ENCODE assay signal across 8 cellular contexts in the genomic region with DNA sequence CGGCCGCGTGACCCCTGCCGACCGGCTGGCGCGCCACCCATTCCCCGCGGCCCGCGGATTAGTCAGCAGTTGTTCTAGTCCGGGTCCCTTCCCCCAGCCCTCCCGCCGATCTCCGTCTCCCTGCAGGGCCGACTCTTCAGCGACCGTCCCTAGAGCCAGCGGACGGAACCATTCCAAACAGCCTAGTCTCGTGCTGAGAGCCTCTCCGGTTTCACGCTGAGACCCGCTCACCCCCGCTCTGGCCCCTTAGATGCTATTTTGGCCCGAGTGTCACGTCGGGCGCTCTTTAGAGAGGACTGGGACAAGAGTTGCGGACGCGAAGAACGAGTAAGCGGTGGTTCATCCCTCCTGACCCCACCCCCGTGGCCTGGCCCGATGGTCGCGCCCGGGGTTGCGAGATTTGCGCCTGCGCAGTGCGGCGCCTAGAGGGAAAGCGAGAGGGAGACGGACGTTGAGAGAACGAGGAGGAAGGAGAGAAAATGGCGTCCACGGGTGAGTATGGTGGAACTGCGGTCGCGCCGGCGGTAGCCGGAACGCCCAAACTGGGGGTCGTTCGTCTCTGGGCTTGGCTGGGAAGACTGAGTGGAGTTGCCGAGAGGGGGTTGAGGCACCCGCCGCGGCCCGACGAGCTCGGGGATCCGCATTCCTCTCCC. TPM values are rescaled to one million over a fixed set of nuclear protein-coding genes. Genes with fewer than 3 reads are reported as not detected.
DNase-seq lines count a peak whose midpoint lies in the region; ATAC-seq, FAIRE-seq and TF ChIP-seq lines count a peak whose summit lies in the region.

A gene with protein sequence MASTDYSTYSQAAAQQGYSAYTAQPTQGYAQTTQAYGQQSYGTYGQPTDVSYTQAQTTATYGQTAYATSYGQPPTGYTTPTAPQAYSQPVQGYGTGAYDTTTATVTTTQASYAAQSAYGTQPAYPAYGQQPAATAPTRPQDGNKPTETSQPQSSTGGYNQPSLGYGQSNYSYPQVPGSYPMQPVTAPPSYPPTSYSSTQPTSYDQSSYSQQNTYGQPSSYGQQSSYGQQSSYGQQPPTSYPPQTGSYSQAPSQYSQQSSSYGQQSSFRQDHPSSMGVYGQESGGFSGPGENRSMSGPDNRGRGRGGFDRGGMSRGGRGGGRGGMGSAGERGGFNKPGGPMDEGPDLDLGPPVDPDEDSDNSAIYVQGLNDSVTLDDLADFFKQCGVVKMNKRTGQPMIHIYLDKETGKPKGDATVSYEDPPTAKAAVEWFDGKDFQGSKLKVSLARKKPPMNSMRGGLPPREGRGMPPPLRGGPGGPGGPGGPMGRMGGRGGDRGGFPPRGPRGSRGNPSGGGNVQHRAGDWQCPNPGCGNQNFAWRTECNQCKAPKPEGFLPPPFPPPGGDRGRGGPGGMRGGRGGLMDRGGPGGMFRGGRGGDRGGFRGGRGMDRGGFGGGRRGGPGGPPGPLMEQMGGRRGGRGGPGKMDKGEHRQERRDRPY (plus strand): TSS at position 411 of the 653 bp plus-strand sequence. CDS start 69 bp downstream, at position 480.
A gene (minus strand): TSS at position 124 of the 653 bp plus-strand sequence. CDS start 2,355 bp downstream, outside the sequence.

- H4K91ac ChIP-seq in H1 (replicated peaks; ENCODE audit: insufficient read length, low read length) (peak within 1 kb of the TSS; percentile 99), mesenchymal stem cell (ENCODE audit: low read length) (peak within 1 kb of the TSS; percentile 99)

- H3K14ac ChIP-seq in H1 (ENCODE audit: insufficient read length) (no peak within 1 kb of the TSS), mesenchymal stem cell (ENCODE audit: low read length in 2 of 2) (peak within 1 kb of the TSS in 1 of 2 experiments; percentile 89)

- peaks cover 43 to 67% of the 10 kb centered on the region in 2 experiments for H3K79me2 ChIP-seq in H1 (ENCODE audit: control insufficient read depth in 1 of 2, insufficient read depth in 2 of 2, low read length in 2 of 2)

- H3K9me3 ChIP-seq in H1 (ENCODE audit: insufficient read depth in 2 of 2, low read depth in 1 of 2, low read length in 1 of 2) = no peaks in the 10 kb centered on the region
- no peaks in the 10 kb centered on the region for H3K9me3 ChIP-seq in mesenchymal stem cell (ENCODE audit: control insufficient read depth, low read length)

- H3K23ac ChIP-seq in H1 (ENCODE audit: insufficient read length) (no peak within 1 kb of the TSS), mesenchymal stem cell (ENCODE audit: low read length in 2 of 2) (peak within 1 kb of the TSS; percentile 30 to 86)

- peak within 1 kb of the TSS; percentile 99 for H3K56ac ChIP-seq in H1 (replicated peaks; ENCODE audit: insufficient read length, low read depth, low read length)

- peak within 1 kb of the TSS; percentile 99 for H4K5ac ChIP-seq in H1 (ENCODE audit: insufficient read length, low read depth, low read length)

- H2BK5ac ChIP-seq in H1 (ENCODE audit: low read depth, low read length) = peak within 1 kb of the TSS; percentile 100
- H2BK5ac ChIP-seq in mesenchymal stem cell (ENCODE audit: low read depth, low read length, poor library complexity, severe bottlenecking) = peak within 1 kb of the TSS; percentile 100

- POLR2A ChIA-PET in H1 (lab: Charles Lee; ENCODE audit: partially characterized antibody) = interaction anchor here (0.6 to 21.4 kb wide), 23 partner anchors 10 to 500 kb away, joined by 3 to 436 read pairs (median 5); a partner anchor contains a TSS

- peak; percentile 76 for ATAC-seq in GM21381 (IDR thresholded peaks at IDR 0.05; ENCODE audit: unreplicated experiment)

- H2BK15ac ChIP-seq in H1 (ENCODE audit: low read length) (peak within 1 kb of the TSS; percentile 95), mesenchymal stem cell (ENCODE audit: low read depth, poor library complexity, severe bottlenecking) (peak within 1 kb of the TSS; percentile 100)

- peak within 1 kb of the TSS; percentile 94 for H2BK120ac ChIP-seq in H1 (replicated peaks; ENCODE audit: low read depth, low read length)
- peak within 1 kb of the TSS; percentile 98 for H2BK120ac ChIP-seq in mesenchymal stem cell (ENCODE audit: low read depth, low read length)

- TF ChIP-seq CTCF in H1 (IDR thresholded peaks at IDR 0.05; ENCODE audit: control extremely low read depth in 1 of 3, insufficient read depth in 1 of 3, low read depth in 1 of 3, low read length in 3 of 3) = no peak

- H3K4ac ChIP-seq in H1 (replicated peaks; ENCODE audit: insufficient read length, low read depth, low read length) = peak within 1 kb of the TSS; percentile 92
- H3K4ac ChIP-seq in mesenchymal stem cell (ENCODE audit: low read depth in 1 of 2, low read length in 2 of 2) = peak within 1 kb of the TSS; percentile 96 to 98

- 1% methylated on average over 55 of the region's 67 CpGs; no CpG with 5 or more reads in 1 of the 2 experiments for WGBS in H1 (ENCODE audit: extremely low coverage in 1 of 2, insufficient coverage in 1 of 2, insufficient read length in 1 of 2, insufficient replicate concordance in 2 of 2, low coverage in 1 of 2, low lambda C conversion rate in 2 of 2, missing lambda C conversion rate in 1 of 2), 2 experiments
- WGBS in mesenchymal stem cell = 0% methylated on average over 43 of the region's 67 CpGs

- DNase-seq in COLO829 (ENCODE audit: low spot score) = peak; percentile 99
- peak in 75 of 76 experiments; percentile 37 to 100 (median 93) for DNase-seq in HUDEP-2 (lab: John Stamatoyannopoulos, UW; ENCODE audit: unreplicated experiment in 76 of 76)
- peak; percentile 93 for DNase-seq in NOMO-1 treated with dmso at 0.1 percent for 144 hours (lab: John Stamatoyannopoulos, UW; ENCODE audit: unreplicated experiment)
- peak; percentile 91 to 99 (median 97) for DNase-seq in activated CD8-positive, alpha-beta memory T cell treated with anti-CD3 and anti-CD28 coated beads for 48 hours (ENCODE audit: low read depth in 2 of 3, low spot score in 2 of 3)
- peak; percentile 69 to 100 for DNase-seq in H1 (ENCODE audit: low read depth in 1 of 2, low spot score in 2 of 2)
- peak; percentile 99 for DNase-seq in mesenchymal stem cell
- peak; percentile 86 for DNase-seq in stimulated activated CD8-positive, alpha-beta memory T cell treated with anti-CD3 and anti-CD28 coated beads, Interleukin-12 subunit alpha, Interleukin-12 subunit beta, amount 100 ng/mL, for 24 hours (ENCODE audit: extremely low read depth)

- H3K23me2 ChIP-seq in H1 (ENCODE audit: low read depth, low read length) = peaks cover 18% of the 10 kb centered on the region

- H2AFZ ChIP-seq in H1 (ENCODE audit: low read length) (peak within 1 kb of the TSS; percentile 99; the same call in 1 of the 2 replicates), mesenchymal stem cell (ENCODE audit: low read depth, low read length) (peak within 1 kb of the TSS; percentile 68)

- H3K18ac ChIP-seq in H1 (ENCODE audit: extremely low read depth, low read length) (peak within 1 kb of the TSS; percentile 100), mesenchymal stem cell (ENCODE audit: low read depth in 1 of 2, low read length in 2 of 2) (peak within 1 kb of the TSS; percentile 99)

- H3K4me3 ChIP-seq in H1 (ENCODE audit: extremely low read depth in 1 of 4, insufficient read depth in 2 of 4, low read depth in 3 of 4, low read length in 4 of 4) = peak within 1 kb of the TSS; percentile 80 to 96 (median 95)
- peak within 1 kb of the TSS; percentile 75 to 95 for H3K4me3 ChIP-seq in mesenchymal stem cell (ENCODE audit: insufficient read depth in 1 of 2, low read depth in 1 of 2, low read length in 2 of 2)

- peak within 1 kb of the TSS; percentile 41; the same call in 1 of the 2 replicates for H2AK5ac ChIP-seq in H1 (ENCODE audit: low read depth, low read length)
- H2AK5ac ChIP-seq in mesenchymal stem cell (ENCODE audit: low read length, severe bottlenecking) = peak within 1 kb of the TSS; percentile 91

- FAIRE-seq in H1 (lab: Jason Lieb, UNC) = no peak

- peak within 1 kb of the TSS; percentile 43; the same call in 1 of the 2 replicates for H2BK20ac ChIP-seq in H1 (ENCODE audit: low read length)

- no peaks in the 10 kb centered on the region for H3K27me3 ChIP-seq in H1 (replicated peaks in 1 of 4; ENCODE audit: control insufficient read depth in 3 of 4, extremely low read depth in 1 of 4, insufficient read depth in 3 of 4, low read length in 3 of 4)
- H3K27me3 ChIP-seq in mesenchymal stem cell (ENCODE audit: control insufficient read depth in 1 of 2, insufficient read depth in 1 of 2, low read length in 2 of 2) = no peaks in the 10 kb centered on the region

- H3K79me1 ChIP-seq in H1 (ENCODE audit: low read depth, low read length) = peaks cover 8% of the 10 kb centered on the region
- peaks cover 18% of the 10 kb centered on the region for H3K79me1 ChIP-seq in mesenchymal stem cell (replicated peaks; ENCODE audit: low read length, poor library complexity, severe bottlenecking)

- peak; percentile 87 to 91 for TF ChIP-seq POLR2A in H1 (IDR thresholded peaks at IDR 0.05; ENCODE audit: control extremely low read depth in 1 of 2, low read depth in 2 of 2, low read length in 2 of 2)

- H3K4me1 ChIP-seq in H1 (replicated peaks in 1 of 4; ENCODE audit: control insufficient read depth in 3 of 4, insufficient read depth in 4 of 4, low read length in 3 of 4) (peaks cover 6 to 19% (median 11%) of the 10 kb centered on the region in 4 experiments; a peak in 6 of 7 replicates), mesenchymal stem cell (ENCODE audit: control insufficient read depth, insufficient read depth, low read depth, low read length) (peaks cover 13% of the 10 kb centered on the region)

- H3K9ac ChIP-seq in H1 (replicated peaks in 1 of 4; ENCODE audit: extremely low read depth in 1 of 4, low read depth in 3 of 4, low read length in 3 of 4) (peak within 1 kb of the TSS; percentile 94 to 100 (median 100)), mesenchymal stem cell (ENCODE audit: low read length) (peak within 1 kb of the TSS; percentile 97)

- H3K4me2 ChIP-seq in H1 (ENCODE audit: insufficient read depth in 1 of 2, low read depth in 2 of 2, low read length in 2 of 2) = peak within 1 kb of the TSS; percentile 73 to 80
- peak within 1 kb of the TSS; percentile 91 for H3K4me2 ChIP-seq in mesenchymal stem cell (ENCODE audit: low read length, poor library complexity, severe bottlenecking)

- no peak for TF ChIP-seq RAD21 in H1 (IDR thresholded peaks at IDR 0.05 in 1 of 2, conservative IDR thresholded peaks at IDR 0.05 in 1 of 2; ENCODE audit: low read depth in 2 of 2, low read length in 2 of 2)

- TF ChIP-seq EP300 in H1 (IDR thresholded peaks at IDR 0.05; ENCODE audit: borderline replicate concordance in 1 of 2, low read depth in 2 of 2, low read length in 2 of 2) = peak in 1 of 2 experiments; percentile 98; a peak in 2 of 3 replicates

- H4K8ac ChIP-seq in H1 (ENCODE audit: extremely low read depth, insufficient read depth, low read length) (peak within 1 kb of the TSS; percentile 100), mesenchymal stem cell (ENCODE audit: low read length) (peak within 1 kb of the TSS; percentile 99)

- peak within 1 kb of the TSS; percentile 100 for H3K27ac ChIP-seq in H1 (ENCODE audit: low read depth, low read length)
- peak within 1 kb of the TSS; percentile 98 for H3K27ac ChIP-seq in mesenchymal stem cell (ENCODE audit: low read length, poor library complexity, severe bottlenecking)

- peaks cover 15 to 64% (median 26%) of the 10 kb centered on the region in 4 experiments for H3K36me3 ChIP-seq in H1 (ENCODE audit: control insufficient read depth in 2 of 4, insufficient read depth in 4 of 4, low read length in 3 of 4)
- peaks cover 23 to 58% of the 10 kb centered on the region in 2 experiments for H3K36me3 ChIP-seq in mesenchymal stem cell (ENCODE audit: control insufficient read depth in 1 of 2, insufficient read depth in 2 of 2, low read depth in 1 of 2, low read length in 2 of 2)

- CTCF ChIA-PET in H1 (lab: Charles Lee; ENCODE audit: partially characterized antibody) = interaction anchor here (1.0 kb wide), 1 partner anchor 64 kb away, joined by 4 read pairs; no protein-coding TSS in a partner anchor

- peaks cover 32 to 33% of the 10 kb centered on the region in 2 experiments for H4K20me1 ChIP-seq in H1 (replicated peaks in 1 of 2; ENCODE audit: control insufficient read depth in 1 of 2, insufficient read depth in 2 of 2, low read length in 2 of 2)

- peak within 1 kb of the TSS; percentile 96 for H2BK12ac ChIP-seq in H1 (ENCODE audit: low read depth, low read length)
- peak within 1 kb of the TSS; percentile 80 to 94 for H2BK12ac ChIP-seq in mesenchymal stem cell (ENCODE audit: low read length in 2 of 2)

RNA-seq across cellular contexts. Expression of the first gene that starts in this region (rescaled TPM):
- 385 and 387 TPM in 2 replicates for total RNA-seq in H1 (2021; fragmentation: NEBNext Ultra II Directional; extraction: Animal tissue kit (Norgen Biotek cat#: 25700))
- polyA plus RNA-seq in H1 (2011; rRNA removed) = 646 and 930 TPM in 2 replicates
- polyA plus RNA-seq in H1 (2011; cell fraction: cytosol; rRNA removed) = 525 TPM
- polyA plus RNA-seq in H1 (2011; cell fraction: nucleus; rRNA removed) = 1,044 TPM
- polyA plus RNA-seq in H1 (2012, experiment 1 of 2) = 380 to 507 TPM (median 400 TPM) in 4 replicates
- polyA plus RNA-seq in H1 (2012, experiment 2 of 2) = 92.9 TPM
- polyA plus RNA-seq in H1 (2013, experiment 1 of 2) = 297 TPM
- polyA plus RNA-seq in H1 (2013, experiment 2 of 2) = 268 TPM
- polyA minus RNA-seq in H1 (2011; rRNA and poly(A)+ RNA removed) = 575 and 704 TPM in 2 replicates
- polyA minus RNA-seq in H1 (2011; cell fraction: cytosol; rRNA and poly(A)+ RNA removed) = 228 TPM
- 291 TPM for polyA minus RNA-seq in H1 (2011; cell fraction: nucleus; rRNA and poly(A)+ RNA removed)
- 174 TPM for polyA plus RNA-seq in mesenchymal stem cell (2013, experiment 1 of 2)
- 172 TPM for polyA plus RNA-seq in mesenchymal stem cell (2013, experiment 2 of 2)

RNA-seq across cellular contexts. Expression of the second gene that starts in this region (rescaled TPM):
- total RNA-seq in H1 (2021; fragmentation: NEBNext Ultra II Directional; extraction: Animal tissue kit (Norgen Biotek cat#: 25700)) = 72.1 and 75.7 TPM in 2 replicates
- 117 and 171 TPM in 2 replicates for polyA plus RNA-seq in H1 (2011; rRNA removed)
- 128 TPM for polyA plus RNA-seq in H1 (2011; cell fraction: cytosol; rRNA removed)
- 161 TPM for polyA plus RNA-seq in H1 (2011; cell fraction: nucleus; rRNA removed)
- 64.0 to 89.1 TPM (median 81.6 TPM) in 4 replicates for polyA plus RNA-seq in H1 (2012, experiment 1 of 2)
- polyA plus RNA-seq in H1 (2012, experiment 2 of 2) = 70.6 TPM
- polyA plus RNA-seq in H1 (2013, experiment 1 of 2) = 69.3 TPM
- 69.0 TPM for polyA plus RNA-seq in H1 (2013, experiment 2 of 2)
- 20.8 and 28.6 TPM in 2 replicates for polyA minus RNA-seq in H1 (2011; rRNA and poly(A)+ RNA removed)
- 29.9 TPM for polyA minus RNA-seq in H1 (2011; cell fraction: cytosol; rRNA and poly(A)+ RNA removed)
- polyA minus RNA-seq in H1 (2011; cell fraction: nucleus; rRNA and poly(A)+ RNA removed) = 42.7 TPM
- polyA plus RNA-seq in mesenchymal stem cell (2013, experiment 1 of 2) = 22.5 TPM
- polyA plus RNA-seq in mesenchymal stem cell (2013, experiment 2 of 2) = 22.7 TPM

Comparison
In these comparisons a context has a peak if more than half of its experiments do, and no peak if none do; other contexts are left out.
1. Peak in every context shown above with its lines: DNase-seq, ATAC-seq, H3K4me3 ChIP-seq and H3K27ac ChIP-seq.